In the genomic region with DNA sequence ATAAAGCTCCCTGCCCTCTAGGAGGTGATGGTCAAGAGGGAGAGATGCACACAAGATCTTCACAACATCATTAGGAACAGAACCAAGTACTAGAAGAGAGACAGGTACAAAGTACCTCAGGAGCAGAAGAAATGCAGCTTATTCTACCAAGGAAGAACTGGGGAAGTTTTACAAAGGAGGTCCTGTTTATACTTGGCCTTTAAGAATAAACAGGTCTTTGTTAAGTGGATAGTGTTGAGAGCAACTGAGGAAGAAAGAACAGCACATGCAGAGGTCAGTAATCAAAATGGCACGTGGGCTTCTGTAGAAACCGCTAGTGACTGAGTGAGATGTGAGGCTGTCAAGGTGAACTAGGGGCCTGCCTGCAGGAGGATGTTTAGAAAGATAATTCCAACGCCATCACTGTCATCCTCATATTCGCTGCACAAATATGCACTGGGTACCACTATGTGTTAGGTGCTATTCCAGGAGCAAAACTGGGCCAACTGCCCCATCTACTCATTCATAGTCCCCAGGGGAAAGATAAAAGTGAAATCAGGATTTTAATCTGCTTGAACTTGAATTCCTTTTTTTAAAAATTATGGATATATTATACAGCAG, we compare ENCODE assay signal across 25 cellular contexts.
"Had no signal": no experiment of that assay in that cellular context is flagged by ENCODE, and none has a peak within 500 bp of the region (broad histone marks: within the 10 kb centered on the region; RNA-seq: fewer than 3 reads in every experiment).

No MANE protein-coding gene starts in this region.

- H3K36me3 ChIP-seq: Peyer's patch, SJSA1 had no signal

- H3K27me3 ChIP-seq: Peyer's patch, SJSA1 had no signal

- H3K4me2 ChIP-seq: KMS-11 had no signal

- H3K4me3 ChIP-seq: Peyer's patch, SJSA1, SK-N-MC had no signal

- ATAC-seq: PC-3, SK-N-SH treated with all-trans-retinoic acid at 6 μM for 48 hours had no signal

- DNase-seq: Karpas-422, MM.1S, MV-4-11, NCI-H1105, NCI-H1417 treated with DMSO at 0.1 percent for 48 hours, NCI-H1436 treated with DMSO at 0.1 percent for 48 hours, NCI-H1694 treated with DMSO at 0.1 percent for 48 hours, NCI-H187 treated with DMSO at 0.1 percent for 48 hours, NCI-H2081, NCI-H2171 treated with DMSO at 0.1 percent for 48 hours, NCI-H2227 treated with DMSO at 0.1 percent for 48 hours, NCI-H446, NCI-H510A treated with DMSO at 0.1 percent for 48 hours, NCI-H524 treated with DMSO at 0.1 percent for 48 hours, NCI-H526 treated with DMSO at 0.1 percent for 48 hours, OCI-M1, PC-3, Peyer's patch, Right ventricle myocardium superior, RPMI8226, SHP77 treated with DMSO at 0.1 percent for 48 hours had no signal

- H3K4me1 ChIP-seq: Peyer's patch, SJSA1 had no signal

- H3K27ac ChIP-seq: KMS-11, Peyer's patch, SJSA1, SK-N-MC had no signal

- H3K9me3 ChIP-seq: Peyer's patch, SJSA1 had no signal
